ENCODE assay signal across 8 cellular contexts in genomic region chr20:34557936-34558319, GRCh38. TPM values are rescaled to one million over a fixed set of nuclear protein-coding genes. Genes with fewer than 3 reads are reported as not detected.
DNase-seq lines count a peak whose midpoint lies in the region; ATAC-seq, FAIRE-seq and TF ChIP-seq lines count a peak whose summit lies in the region.

No MANE protein-coding gene starts in this region.

- H3K4ac ChIP-seq in trophoblast cell (ENCODE audit: low read depth, low read length): peak overlapping the region; percentile 12

- H3K4me2 ChIP-seq in OCI-LY3 (ENCODE audit: low read length): peak overlapping the region; percentile 89
- peak overlapping the region; percentile 62 for H3K4me2 ChIP-seq in trophoblast cell (ENCODE audit: low read length)

- peaks cover 3% of the 10 kb centered on the region; the same call in 1 of the 2 replicates for H4K20me1 ChIP-seq in OCI-LY3 (ENCODE audit: insufficient read depth, low read length)

- H3K23ac ChIP-seq in trophoblast cell (ENCODE audit: low read length): no peak overlapping the region

- no peaks in the 10 kb centered on the region for H3K27me3 ChIP-seq in OCI-LY3 (ENCODE audit: low read depth, low read length)
- no peaks in the 10 kb centered on the region for H3K27me3 ChIP-seq in trophoblast cell (ENCODE audit: insufficient read depth, low read length)

- H3K9ac ChIP-seq in OCI-LY3 (ENCODE audit: low read length) (peak overlapping the region; percentile 70), trophoblast cell (ENCODE audit: low read length) (peak overlapping the region; percentile 42)

- DNase-seq in DMS53 (lab: John Stamatoyannopoulos, UW) (peak; percentile 79), epithelial cell of proximal tubule (ENCODE audit: low read depth) (no peak), trophoblast cell (no peak), SKM-1 (lab: John Stamatoyannopoulos, UW; ENCODE audit: unreplicated experiment) (no peak), putamen (ENCODE audit: low spot score) (no peak), frontal cortex (ENCODE audit: low spot score in 2 of 2) (no peak)

- WGBS in trophoblast cell (ENCODE audit: extremely low coverage, insufficient coverage, insufficient read length): no CpG with 5 or more reads among the region's 11 CpGs

- H3K79me2 ChIP-seq in OCI-LY3 (ENCODE audit: low read length): no peaks in the 10 kb centered on the region
- H3K79me2 ChIP-seq in trophoblast cell (ENCODE audit: control insufficient read depth, insufficient read depth, low read length, poor library complexity): peaks cover 2% of the 10 kb centered on the region

- peak overlapping the region; percentile 88 for H4K12ac ChIP-seq in trophoblast cell (ENCODE audit: low read depth, low read length)

- TF ChIP-seq CTCF in OCI-LY3 (IDR thresholded peaks at IDR 0.05; ENCODE audit: low read depth, low read length): no peak
- no peak for TF ChIP-seq CTCF in epithelial cell of proximal tubule (conservative IDR thresholded peaks at IDR 0.05; ENCODE audit: low read depth, low read length)

- H2BK5ac ChIP-seq in trophoblast cell (ENCODE audit: low read depth, low read length, poor library complexity): no peak overlapping the region

- FAIRE-seq in frontal cortex (lab: Jason Lieb, UNC): no peak

- H2AK5ac ChIP-seq in trophoblast cell (ENCODE audit: low read length): no peak overlapping the region

- H4K91ac ChIP-seq in trophoblast cell (ENCODE audit: low read depth, low read length): peak overlapping the region; percentile 39

- peaks cover 2% of the 10 kb centered on the region; the same call in 1 of the 2 replicates for H3K4me1 ChIP-seq in OCI-LY3 (ENCODE audit: low read length)
- no peaks in the 10 kb centered on the region for H3K4me1 ChIP-seq in trophoblast cell (ENCODE audit: control insufficient read depth in 1 of 2, insufficient read depth in 2 of 2, low read length in 2 of 2)

- H3K36me3 ChIP-seq in OCI-LY3 (replicated peaks; ENCODE audit: low read depth, low read length): no peaks in the 10 kb centered on the region
- H3K36me3 ChIP-seq in trophoblast cell (ENCODE audit: control insufficient read depth in 1 of 2, insufficient read depth in 2 of 2, low read length in 2 of 2): peaks cover 0 to 1% of the 10 kb centered on the region in 2 experiments

- H3K9me3 ChIP-seq in OCI-LY3 (ENCODE audit: insufficient read depth, low read length) (no peaks in the 10 kb centered on the region), trophoblast cell (ENCODE audit: insufficient read depth, low read depth, low read length) (no peaks in the 10 kb centered on the region)

- peak overlapping the region; percentile 49 for H3K14ac ChIP-seq in trophoblast cell (ENCODE audit: low read length)

- peak overlapping the region; percentile 80 for H4K8ac ChIP-seq in trophoblast cell (ENCODE audit: low read depth, low read length)

- no peak overlapping the region for H3K18ac ChIP-seq in trophoblast cell (ENCODE audit: low read length)

- H3K79me1 ChIP-seq in trophoblast cell (ENCODE audit: low read length): peaks cover 7% of the 10 kb centered on the region

- ATAC-seq in HG02973 (IDR thresholded peaks at IDR 0.05; ENCODE audit: unreplicated experiment): no peak

- no peak overlapping the region for H2BK120ac ChIP-seq in trophoblast cell (ENCODE audit: insufficient read depth, low read length, poor library complexity)

- H3K4me3 ChIP-seq in OCI-LY3 (ENCODE audit: low read length) (peak overlapping the region; percentile 81), epithelial cell of proximal tubule (ENCODE audit: low read depth, low read length) (peak overlapping the region; percentile 86), trophoblast cell (ENCODE audit: low read depth, low read length) (peak overlapping the region; percentile 79)

- H2AFZ ChIP-seq in OCI-LY3 (ENCODE audit: low read depth, low read length): peak overlapping the region; percentile 67
- peak overlapping the region; percentile 85 for H2AFZ ChIP-seq in trophoblast cell (ENCODE audit: insufficient read depth, low read length, poor library complexity)

- H2BK12ac ChIP-seq in trophoblast cell (ENCODE audit: low read length): no peak overlapping the region

- H3K27ac ChIP-seq in OCI-LY3 (ENCODE audit: low read length) (no peak overlapping the region), trophoblast cell (ENCODE audit: low read depth, low read length) (no peak overlapping the region)

RNA-seq across cellular contexts. Expression of gene MAP1LC3A, which starts 0.6 kb away (rescaled TPM):
- total RNA-seq in epithelial cell of proximal tubule (21.6 and 28.3 TPM in 2 replicates), frontal cortex (43.2 TPM)
- 15.8 and 16.4 TPM in 2 replicates for polyA plus RNA-seq in trophoblast cell (2013)

RNA-seq across cellular contexts. Expression of gene DYNLRB1, which starts 41.7 kb away (rescaled TPM):
- total RNA-seq in epithelial cell of proximal tubule (165 and 193 TPM in 2 replicates), frontal cortex (50.1 TPM)
- polyA plus RNA-seq in trophoblast cell (2013): 243 and 244 TPM in 2 replicates
